In the genomic region with DNA sequence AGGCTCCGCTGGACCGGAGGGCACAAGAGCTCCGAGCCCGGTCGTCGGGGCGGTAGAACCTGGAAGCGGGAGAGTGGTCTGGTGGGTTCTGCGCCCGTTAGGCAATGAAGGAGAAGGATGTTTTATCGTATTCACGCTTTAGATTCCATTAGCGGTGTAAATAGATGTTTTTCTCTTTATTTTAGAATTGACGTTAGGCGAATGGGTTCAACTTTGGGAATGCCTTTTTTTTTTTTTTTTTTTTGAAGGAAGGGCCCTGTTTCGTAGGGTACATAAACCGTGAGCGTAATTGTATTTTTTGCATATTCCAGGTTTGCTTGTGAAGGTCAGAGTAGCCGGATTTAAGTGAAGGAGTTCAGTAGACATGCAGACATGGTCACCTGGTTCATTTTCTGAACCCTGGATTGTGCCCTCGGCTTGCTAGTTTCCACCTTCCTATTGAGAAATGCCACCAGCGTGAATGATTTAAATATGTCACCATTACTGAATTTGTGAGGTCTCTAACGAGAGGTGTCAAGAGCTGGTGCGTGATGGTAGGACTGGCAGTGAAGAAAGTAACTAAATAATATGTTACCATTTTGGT, we compare ENCODE assay signal across 8 cellular contexts. TPM values are rescaled to one million over a fixed set of nuclear protein-coding genes. Genes with fewer than 3 reads are reported as not detected.
A peak's percentile ranks its signal among the peaks of the same experiment; 100 is the strongest.
DNase-seq lines count a peak whose midpoint lies in the region; ATAC-seq, FAIRE-seq and TF ChIP-seq lines count a peak whose summit lies in the region.

No MANE protein-coding gene starts in this region.

- peaks cover 9% of the 10 kb centered on the region for H3K36me3 Mint-ChIP-seq in CD4-positive, CD25-positive, alpha-beta regulatory T cell
- peaks cover 29% of the 10 kb centered on the region for H3K36me3 Mint-ChIP-seq in nephron progenitor cell (ENCODE audit: low read depth)

- peaks cover 27% of the 10 kb centered on the region for H3K4me1 ChIP-seq in CD4-positive, CD25-positive, alpha-beta regulatory T cell (ENCODE audit: control insufficient read depth, insufficient read depth, low read length, poor library complexity, severe bottlenecking)

- H3K27me3 Mint-ChIP-seq in CD4-positive, CD25-positive, alpha-beta regulatory T cell: peaks cover 7% of the 10 kb centered on the region
- no peaks in the 10 kb centered on the region for H3K27me3 Mint-ChIP-seq in nephron progenitor cell (ENCODE audit: low read depth, poor library complexity)

- H3K27me3 ChIP-seq in CD4-positive, CD25-positive, alpha-beta regulatory T cell (ENCODE audit: control insufficient read depth, insufficient read depth, low read length): no peaks in the 10 kb centered on the region

- no peak for ATAC-seq in CD4-positive, CD25-positive, alpha-beta regulatory T cell (ENCODE audit: low read depth in 2 of 2)
- ATAC-seq in HG03432 (IDR thresholded peaks at IDR 0.05; ENCODE audit: unreplicated experiment): no peak

- TF ChIP-seq CTCF in coronary artery (IDR thresholded peaks at IDR 0.05) (no peak), nephron progenitor cell (IDR thresholded peaks at IDR 0.05) (no peak)

- peaks cover under 1% of the 10 kb centered on the region for H3K36me3 ChIP-seq in CD4-positive, CD25-positive, alpha-beta regulatory T cell (ENCODE audit: control insufficient read depth, insufficient read depth, low read length)

- peak overlapping the region; percentile 98 for H3K27ac ChIP-seq in CD4-positive, CD25-positive, alpha-beta regulatory T cell (ENCODE audit: insufficient read depth, low read length, poor library complexity, severe bottlenecking)
- H3K27ac ChIP-seq in coronary artery: peak overlapping the region; percentile 90 to 93

- TF ChIP-seq RAD21 in Ishikawa (IDR thresholded peaks at IDR 0.05; ENCODE audit: low read depth): 0 out of 2 replicates have a peak, but pooled peaks have one; percentile 0

- peaks cover 0 to 4% (median 0%) of the 10 kb centered on the region in 7 donors for H3K9me3 Mint-ChIP-seq in CD4-positive, CD25-positive, alpha-beta regulatory T cell
- peaks cover 6% of the 10 kb centered on the region for H3K9me3 Mint-ChIP-seq in nephron progenitor cell

- no peak for DNase-seq in CD4-positive, CD25-positive, alpha-beta regulatory T cell
- DNase-seq in coronary artery (ENCODE audit: low spot score) (no peak), nephron progenitor cell (no peak), dedifferentiated amniotic fluid mesenchymal stem cell (ENCODE audit: extremely low spot score) (no peak), SHP77 treated with DMSO at 0.1 percent for 48 hours (lab: John Stamatoyannopoulos, UW) (no peak), RCC 7860 (ENCODE audit: low spot score) (no peak)

- peak overlapping the region; percentile 91 to 98 (median 97) for H3K27ac Mint-ChIP-seq in CD4-positive, CD25-positive, alpha-beta regulatory T cell
- H3K27ac Mint-ChIP-seq in nephron progenitor cell: peak overlapping the region; percentile 99

- H3K9me3 ChIP-seq in CD4-positive, CD25-positive, alpha-beta regulatory T cell (ENCODE audit: control insufficient read depth in 2 of 2, low read length in 2 of 2): no peaks in the 10 kb centered on the region

- peaks cover 8 to 45% (median 21%) of the 10 kb centered on the region in 4 donors for H3K4me1 Mint-ChIP-seq in CD4-positive, CD25-positive, alpha-beta regulatory T cell
- peaks cover 28% of the 10 kb centered on the region for H3K4me1 Mint-ChIP-seq in nephron progenitor cell

- no peak for FAIRE-seq in RCC 7860 (lab: Jason Lieb, UNC)

- peak overlapping the region; percentile 82 for H3K4me3 ChIP-seq in CD4-positive, CD25-positive, alpha-beta regulatory T cell (ENCODE audit: low read depth, low read length)
- H3K4me3 ChIP-seq in coronary artery: peak overlapping the region; percentile 72

- H3K4me3 Mint-ChIP-seq in CD4-positive, CD25-positive, alpha-beta regulatory T cell: peak overlapping the region; percentile 98 to 100 (median 99)
- peak overlapping the region; percentile 98 for H3K4me3 Mint-ChIP-seq in nephron progenitor cell

- TF ChIP-seq EP300 in Ishikawa (IDR thresholded peaks at IDR 0.05; ENCODE audit: borderline replicate concordance): no peak

TF ChIP-seq in Ishikawa, 13 proteins besides CTCF, POLR2A, EP300 and RAD21:
- no peak for TF ChIP-seq NFIC (IDR thresholded peaks at IDR 0.05)
- TF ChIP-seq TCF12 (IDR thresholded peaks at IDR 0.05; ENCODE audit: low read depth): no peak
- TF ChIP-seq FOXM1 (IDR thresholded peaks at IDR 0.05; ENCODE audit: borderline replicate concordance, low read depth): no peak
- TF ChIP-seq ZBTB7A (IDR thresholded peaks at IDR 0.05; ENCODE audit: low read depth): no peak
- no peak for TF ChIP-seq TAF1 (IDR thresholded peaks at IDR 0.05; ENCODE audit: low read depth)
- no peak for TF ChIP-seq YY1 (IDR thresholded peaks at IDR 0.05; ENCODE audit: low read depth)
- TF ChIP-seq, protein P1, sequence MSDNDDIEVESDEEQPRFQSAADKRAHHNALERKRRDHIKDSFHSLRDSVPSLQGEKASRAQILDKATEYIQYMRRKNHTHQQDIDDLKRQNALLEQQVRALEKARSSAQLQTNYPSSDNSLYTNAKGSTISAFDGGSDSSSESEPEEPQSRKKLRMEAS (IDR thresholded peaks at IDR 0.05): no peak
- TF ChIP-seq EGR1 (IDR thresholded peaks at IDR 0.05): no peak
- no peak for TF ChIP-seq CEBPB (IDR thresholded peaks at IDR 0.05)
- TF ChIP-seq, protein P2, sequence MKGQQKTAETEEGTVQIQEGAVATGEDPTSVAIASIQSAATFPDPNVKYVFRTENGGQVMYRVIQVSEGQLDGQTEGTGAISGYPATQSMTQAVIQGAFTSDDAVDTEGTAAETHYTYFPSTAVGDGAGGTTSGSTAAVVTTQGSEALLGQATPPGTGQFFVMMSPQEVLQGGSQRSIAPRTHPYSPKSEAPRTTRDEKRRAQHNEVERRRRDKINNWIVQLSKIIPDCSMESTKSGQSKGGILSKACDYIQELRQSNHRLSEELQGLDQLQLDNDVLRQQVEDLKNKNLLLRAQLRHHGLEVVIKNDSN (IDR thresholded peaks at IDR 0.05): no peak
- TF ChIP-seq, protein P3, sequence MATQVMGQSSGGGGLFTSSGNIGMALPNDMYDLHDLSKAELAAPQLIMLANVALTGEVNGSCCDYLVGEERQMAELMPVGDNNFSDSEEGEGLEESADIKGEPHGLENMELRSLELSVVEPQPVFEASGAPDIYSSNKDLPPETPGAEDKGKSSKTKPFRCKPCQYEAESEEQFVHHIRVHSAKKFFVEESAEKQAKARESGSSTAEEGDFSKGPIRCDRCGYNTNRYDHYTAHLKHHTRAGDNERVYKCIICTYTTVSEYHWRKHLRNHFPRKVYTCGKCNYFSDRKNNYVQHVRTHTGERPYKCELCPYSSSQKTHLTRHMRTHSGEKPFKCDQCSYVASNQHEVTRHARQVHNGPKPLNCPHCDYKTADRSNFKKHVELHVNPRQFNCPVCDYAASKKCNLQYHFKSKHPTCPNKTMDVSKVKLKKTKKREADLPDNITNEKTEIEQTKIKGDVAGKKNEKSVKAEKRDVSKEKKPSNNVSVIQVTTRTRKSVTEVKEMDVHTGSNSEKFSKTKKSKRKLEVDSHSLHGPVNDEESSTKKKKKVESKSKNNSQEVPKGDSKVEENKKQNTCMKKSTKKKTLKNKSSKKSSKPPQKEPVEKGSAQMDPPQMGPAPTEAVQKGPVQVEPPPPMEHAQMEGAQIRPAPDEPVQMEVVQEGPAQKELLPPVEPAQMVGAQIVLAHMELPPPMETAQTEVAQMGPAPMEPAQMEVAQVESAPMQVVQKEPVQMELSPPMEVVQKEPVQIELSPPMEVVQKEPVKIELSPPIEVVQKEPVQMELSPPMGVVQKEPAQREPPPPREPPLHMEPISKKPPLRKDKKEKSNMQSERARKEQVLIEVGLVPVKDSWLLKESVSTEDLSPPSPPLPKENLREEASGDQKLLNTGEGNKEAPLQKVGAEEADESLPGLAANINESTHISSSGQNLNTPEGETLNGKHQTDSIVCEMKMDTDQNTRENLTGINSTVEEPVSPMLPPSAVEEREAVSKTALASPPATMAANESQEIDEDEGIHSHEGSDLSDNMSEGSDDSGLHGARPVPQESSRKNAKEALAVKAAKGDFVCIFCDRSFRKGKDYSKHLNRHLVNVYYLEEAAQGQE (IDR thresholded peaks at IDR 0.05; ENCODE audit: low read depth): no peak
- no peak for TF ChIP-seq TEAD4 (IDR thresholded peaks at IDR 0.05)
- TF ChIP-seq CREB1 (IDR thresholded peaks at IDR 0.05; ENCODE audit: low read depth): no peak
TF ChIP-seq in Ishikawa: peak in this region for 0.

RNA-seq across cellular contexts. Expression of a gene that starts 0.8 kb away (rescaled TPM):
- total RNA-seq in CD4-positive, CD25-positive, alpha-beta regulatory T cell: 142 TPM
- polyA plus RNA-seq in CD4-positive, CD25-positive, alpha-beta regulatory T cell: 10 to 100 TPM; 23.1 to 27.4 (median 24.7) TPM

RNA-seq across cellular contexts. Expression of a gene that starts 11.1 kb away (rescaled TPM):
- 4.7 TPM for total RNA-seq in CD4-positive, CD25-positive, alpha-beta regulatory T cell
- 10 to 100 TPM; 14.9 to 20.1 (median 19.2) TPM for polyA plus RNA-seq in CD4-positive, CD25-positive, alpha-beta regulatory T cell

RNA-seq across cellular contexts. Expression of a gene that starts 37.1 kb away (rescaled TPM):
- 2.0 TPM for total RNA-seq in CD4-positive, CD25-positive, alpha-beta regulatory T cell
- polyA plus RNA-seq in CD4-positive, CD25-positive, alpha-beta regulatory T cell: under 1 TPM in 2 of 4 donors, not detected in 2; 0.25 to 0.31 TPM
